In the genomic region with DNA sequence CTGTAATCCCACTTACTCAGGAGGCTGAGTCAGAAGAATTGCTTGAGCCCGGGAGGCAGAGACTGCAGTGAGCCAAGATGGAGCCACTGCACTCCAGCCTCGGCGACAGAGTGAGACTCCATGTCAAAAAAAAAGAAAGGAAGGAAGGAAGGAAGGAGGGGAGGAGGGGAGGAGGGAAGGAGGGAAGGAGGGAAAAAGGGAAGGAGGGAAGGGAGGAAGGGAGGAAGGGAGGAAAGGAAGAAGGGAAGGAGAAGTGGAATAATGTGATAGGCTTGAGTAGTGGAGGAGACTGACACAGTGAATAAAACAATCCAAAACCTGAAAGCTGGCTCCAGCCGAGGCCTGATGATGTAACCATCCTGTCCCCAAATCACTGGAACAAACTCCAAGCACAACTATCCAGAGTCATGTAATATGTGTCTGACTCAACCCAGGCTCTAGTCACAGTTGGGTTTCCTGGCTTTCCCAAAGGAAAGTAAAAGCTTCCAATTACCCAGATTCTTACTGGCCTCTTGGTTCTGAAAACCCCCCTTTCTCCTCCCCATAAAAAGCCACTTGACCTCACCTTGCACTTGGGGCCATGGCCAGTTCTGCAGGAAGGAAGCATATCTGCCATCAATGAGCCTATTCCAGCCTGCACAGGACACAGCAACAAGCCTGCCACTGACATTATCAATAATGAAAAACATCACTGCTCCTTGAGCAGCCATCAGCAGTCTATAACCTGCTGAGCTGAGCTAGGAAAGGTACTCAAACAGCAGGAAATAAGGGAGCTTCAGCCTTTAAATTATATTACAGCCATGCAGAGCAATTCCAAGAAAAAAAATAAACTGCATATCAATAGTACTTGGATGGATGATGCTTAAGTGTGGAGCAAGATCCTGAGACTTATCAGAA, we compare ENCODE assay signal across 15 cellular contexts. TPM values are rescaled to one million over a fixed set of nuclear protein-coding genes. Genes with fewer than 3 reads are reported as not detected.
DNase-seq lines count a peak whose midpoint lies in the region; ATAC-seq and TF ChIP-seq lines count a peak whose summit lies in the region.
"Had no signal": no experiment of that assay in that cellular context is flagged by ENCODE, and none has a peak within 500 bp of the region (broad histone marks: within the 10 kb centered on the region; RNA-seq: fewer than 3 reads in every experiment).

No MANE protein-coding gene starts in this region.

- H3K27ac ChIP-seq in neural cell (ENCODE audit: low read length) (peak overlapping the region; percentile 44), ovary (no peak overlapping the region)
- H3K27ac ChIP-seq: BLaER1, SK-N-MC had no signal

- no peaks in the 10 kb centered on the region for H3K27me3 ChIP-seq in neural cell (ENCODE audit: insufficient read depth, low read depth, low read length)
- no peaks in the 10 kb centered on the region for H3K27me3 ChIP-seq in ovary
- H3K27me3 ChIP-seq: BLaER1, stomach had no signal

- TF ChIP-seq RAD21 in neural cell (conservative IDR thresholded peaks at IDR 0.05), result no peak

- H3K36me3 ChIP-seq in neural cell (ENCODE audit: insufficient read depth, low read length) (no peaks in the 10 kb centered on the region), ovary (no peaks in the 10 kb centered on the region)
- H3K36me3 ChIP-seq: BLaER1, stomach had no signal

- peaks cover 7% of the 10 kb centered on the region for H3K4me1 ChIP-seq in ovary (ENCODE audit: insufficient read depth)

- no peaks in the 10 kb centered on the region for H3K36me3 Mint-ChIP-seq in activated CD8-positive, alpha-beta T cell treated with anti-CD3 and anti-CD28 coated beads for 36 hours (ENCODE audit: low read depth)
- H3K36me3 Mint-ChIP-seq: activated naive CD4-positive, alpha-beta T cell treated with anti-CD3 and anti-CD28 coated beads, Interleukin-2, amount 50 U/mL, for 24 hours had no signal

- POLR2A ChIA-PET in activated CD8-positive, alpha-beta T cell treated with anti-CD3 and anti-CD28 coated beads for 36 hours (lab: Charles Lee), result no interaction called here

- TF ChIP-seq EP300 in neural cell (conservative IDR thresholded peaks at IDR 0.05; ENCODE audit: poor library complexity, severe bottlenecking) (peak; percentile 53), ovary (IDR thresholded peaks at IDR 0.05) (no peak)

- H3K9me3 ChIP-seq in neural cell (ENCODE audit: low read length), result no peaks in the 10 kb centered on the region
- no peaks in the 10 kb centered on the region for H3K9me3 ChIP-seq in ovary
- H3K9me3 ChIP-seq: BLaER1, stomach had no signal

- no peak for ATAC-seq in activated CD8-positive, alpha-beta T cell treated with anti-CD3 and anti-CD28 coated beads for 36 hours
- no peak for ATAC-seq in HG03139 (IDR thresholded peaks at IDR 0.05; ENCODE audit: unreplicated experiment)

- H4K20me1 ChIP-seq in neural cell (ENCODE audit: insufficient read depth), result no peaks in the 10 kb centered on the region
- H4K20me1 ChIP-seq: BLaER1 had no signal

- no peaks in the 10 kb centered on the region for H3K4me1 Mint-ChIP-seq in activated CD8-positive, alpha-beta T cell treated with anti-CD3 and anti-CD28 coated beads for 36 hours (ENCODE audit: low read depth)
- H3K4me1 Mint-ChIP-seq: activated naive CD4-positive, alpha-beta T cell treated with anti-CD3 and anti-CD28 coated beads, Interleukin-2, amount 50 U/mL, for 24 hours had no signal

- H3K9me3 Mint-ChIP-seq in activated CD8-positive, alpha-beta T cell treated with anti-CD3 and anti-CD28 coated beads for 36 hours, result no peaks in the 10 kb centered on the region
- H3K9me3 Mint-ChIP-seq: activated naive CD4-positive, alpha-beta T cell treated with anti-CD3 and anti-CD28 coated beads, Interleukin-2, amount 50 U/mL, for 24 hours had no signal

- CTCF ChIA-PET in activated CD8-positive, alpha-beta T cell treated with anti-CD3 and anti-CD28 coated beads for 36 hours (lab: Charles Lee), result no interaction called here

- H3K4me3 Mint-ChIP-seq in activated CD8-positive, alpha-beta T cell treated with anti-CD3 and anti-CD28 coated beads for 36 hours, result no peak overlapping the region
- H3K4me3 Mint-ChIP-seq: activated naive CD4-positive, alpha-beta T cell treated with anti-CD3 and anti-CD28 coated beads, Interleukin-2, amount 50 U/mL, for 24 hours had no signal

- H3K79me2 ChIP-seq in neural cell (replicated peaks; ENCODE audit: insufficient read depth, low read length), result peaks cover 8% of the 10 kb centered on the region

- DNase-seq in AG20443 (ENCODE audit: low spot score), result peak; percentile 82
- peak; percentile 47 for DNase-seq in RKO (ENCODE audit: low spot score)
- peak; percentile 75 for DNase-seq in fibroblast of mammary gland (ENCODE audit: low read depth)
- no peak for DNase-seq in activated CD8-positive, alpha-beta T cell treated with anti-CD3 and anti-CD28 coated beads for 36 hours
- no peak for DNase-seq in COLO668 (lab: John Stamatoyannopoulos, UW; ENCODE audit: unreplicated experiment)
- DNase-seq in ovary, result no peak
- DNase-seq: effector CD4-positive, alpha-beta T cell; NCI-H510A; stimulated activated CD4-positive, alpha-beta T cell treated with anti-CD3 and anti-CD28 coated beads, Interleukin-4, amount 100 ng/mL, for 24 hours; stomach had no signal

- no peak overlapping the region for H3K27ac Mint-ChIP-seq in activated CD8-positive, alpha-beta T cell treated with anti-CD3 and anti-CD28 coated beads for 36 hours
- H3K27ac Mint-ChIP-seq: activated naive CD4-positive, alpha-beta T cell treated with anti-CD3 and anti-CD28 coated beads, Interleukin-2, amount 50 U/mL, for 24 hours had no signal

- intact Hi-C loops in activated CD8-positive, alpha-beta T cell treated with anti-CD3 and anti-CD28 coated beads for 36 hours (cut with micrococcal nuclease), result no loop called here
- intact Hi-C loops in ovary (cut with DNase I), result no loop called here

- WGBS in ovary, 3 donors, result 86 to 88% (median 88%) methylated on average over 4 of the region's 4 CpGs

- H2AFZ ChIP-seq in neural cell (ENCODE audit: low read depth, low read length), result no peak overlapping the region

- H3K4me3 ChIP-seq in fibroblast of mammary gland (ENCODE audit: control insufficient read depth, low read depth, low read length) (no peak overlapping the region), neural cell (ENCODE audit: low read length) (no peak overlapping the region), ovary (no peak overlapping the region)
- H3K4me3 ChIP-seq: BLaER1, SK-N-MC, stomach had no signal

- H3K4me2 ChIP-seq in neural cell (ENCODE audit: low read length), result peak overlapping the region; percentile 3
- H3K4me2 ChIP-seq: BLaER1 had no signal

- H3K9me2 ChIP-seq in neural cell (ENCODE audit: insufficient read depth, low read length), result no peaks in the 10 kb centered on the region

- H3K27me3 Mint-ChIP-seq in activated CD8-positive, alpha-beta T cell treated with anti-CD3 and anti-CD28 coated beads for 36 hours, result no peaks in the 10 kb centered on the region
- H3K27me3 Mint-ChIP-seq: activated naive CD4-positive, alpha-beta T cell treated with anti-CD3 and anti-CD28 coated beads, Interleukin-2, amount 50 U/mL, for 24 hours had no signal

- no peak for TF ChIP-seq POLR2A in ovary (IDR thresholded peaks at IDR 0.05)

- H3K9ac ChIP-seq in neural cell (ENCODE audit: low read length), result peak overlapping the region; percentile 28
- H3K9ac ChIP-seq: BLaER1 had no signal

- no peaks in the 10 kb centered on the region for H3F3A ChIP-seq in neural cell (ENCODE audit: insufficient read depth, low read length, poor library complexity, severe bottlenecking)

- no peak for TF ChIP-seq CTCF in fibroblast of mammary gland (conservative IDR thresholded peaks at IDR 0.05; ENCODE audit: control insufficient read depth, insufficient read depth, low read depth, low read length)
- TF ChIP-seq CTCF in neural cell (IDR thresholded peaks at IDR 0.05; ENCODE audit: poor library complexity, severe bottlenecking), result no peak
- TF ChIP-seq CTCF in activated CD8-positive, alpha-beta T cell treated with anti-CD3 and anti-CD28 coated beads for 36 hours (IDR thresholded peaks at IDR 0.05), result no peak
- no peak for TF ChIP-seq CTCF in ovary (IDR thresholded peaks at IDR 0.05)

TF ChIP-seq in neural cell, 6 proteins besides CTCF, POLR2A, EP300 and RAD21:
- TF ChIP-seq, protein P1, sequence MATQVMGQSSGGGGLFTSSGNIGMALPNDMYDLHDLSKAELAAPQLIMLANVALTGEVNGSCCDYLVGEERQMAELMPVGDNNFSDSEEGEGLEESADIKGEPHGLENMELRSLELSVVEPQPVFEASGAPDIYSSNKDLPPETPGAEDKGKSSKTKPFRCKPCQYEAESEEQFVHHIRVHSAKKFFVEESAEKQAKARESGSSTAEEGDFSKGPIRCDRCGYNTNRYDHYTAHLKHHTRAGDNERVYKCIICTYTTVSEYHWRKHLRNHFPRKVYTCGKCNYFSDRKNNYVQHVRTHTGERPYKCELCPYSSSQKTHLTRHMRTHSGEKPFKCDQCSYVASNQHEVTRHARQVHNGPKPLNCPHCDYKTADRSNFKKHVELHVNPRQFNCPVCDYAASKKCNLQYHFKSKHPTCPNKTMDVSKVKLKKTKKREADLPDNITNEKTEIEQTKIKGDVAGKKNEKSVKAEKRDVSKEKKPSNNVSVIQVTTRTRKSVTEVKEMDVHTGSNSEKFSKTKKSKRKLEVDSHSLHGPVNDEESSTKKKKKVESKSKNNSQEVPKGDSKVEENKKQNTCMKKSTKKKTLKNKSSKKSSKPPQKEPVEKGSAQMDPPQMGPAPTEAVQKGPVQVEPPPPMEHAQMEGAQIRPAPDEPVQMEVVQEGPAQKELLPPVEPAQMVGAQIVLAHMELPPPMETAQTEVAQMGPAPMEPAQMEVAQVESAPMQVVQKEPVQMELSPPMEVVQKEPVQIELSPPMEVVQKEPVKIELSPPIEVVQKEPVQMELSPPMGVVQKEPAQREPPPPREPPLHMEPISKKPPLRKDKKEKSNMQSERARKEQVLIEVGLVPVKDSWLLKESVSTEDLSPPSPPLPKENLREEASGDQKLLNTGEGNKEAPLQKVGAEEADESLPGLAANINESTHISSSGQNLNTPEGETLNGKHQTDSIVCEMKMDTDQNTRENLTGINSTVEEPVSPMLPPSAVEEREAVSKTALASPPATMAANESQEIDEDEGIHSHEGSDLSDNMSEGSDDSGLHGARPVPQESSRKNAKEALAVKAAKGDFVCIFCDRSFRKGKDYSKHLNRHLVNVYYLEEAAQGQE (IDR thresholded peaks at IDR 0.05; ENCODE audit: borderline replicate concordance), result no peak
- peak; percentile 75 for TF ChIP-seq POLR2AphosphoS5 (IDR thresholded peaks at IDR 0.05)

RNA-seq across cellular contexts. Expression of a gene that starts 48.3 kb away (rescaled TPM):
- 32.8 and 39.0 TPM in 2 replicates for polyA plus RNA-seq in neural cell
- polyA minus RNA-seq in neural cell, result 96.0 and 101 TPM in 2 replicates
- total RNA-seq in activated CD8-positive, alpha-beta T cell treated with anti-CD3 and anti-CD28 coated beads for 36 hours, result 1 to 10 TPM; 3.1 to 3.2 TPM
- 10 to 100 TPM in 1 of 7 donors, 1 to 10 TPM in 6; 4.5 to 13.9 (median 6.0) TPM for total RNA-seq in ovary
- polyA plus RNA-seq in ovary, result 1 to 10 TPM; 5.2 to 7.1 TPM

Comparison
In these comparisons a context has a peak if more than half of its experiments do, and no peak if none do; other contexts are left out.
1. DNase-seq: peak in AG20443 (single experiment), RKO (single experiment) and fibroblast of mammary gland (single experiment); none in activated CD8-positive, alpha-beta T cell treated with anti-CD3 and anti-CD28 coated beads for 36 hours (single experiment), COLO668 (single experiment) and ovary (0 of 5).